Comparison of ENCODE assay signal across 20 cellular contexts in genomic region chr20:4711511-4711910, GRCh38. TPM values are rescaled to one million over a fixed set of nuclear protein-coding genes. Genes with fewer than 3 reads are reported as not detected.
DNase-seq lines count a peak whose midpoint lies in the region; ATAC-seq and TF ChIP-seq lines count a peak whose summit lies in the region.
"Had no signal": no experiment of that assay in that cellular context is flagged by ENCODE, and none has a peak within 500 bp of the region (broad histone marks: within the 10 kb centered on the region; RNA-seq: fewer than 3 reads in every experiment).

No MANE protein-coding gene starts in this region.

- no peak for ATAC-seq in activated B cell treated with CpG ODN at 0.5 μM for 24 hours (ENCODE audit: low read depth)
- ATAC-seq in stimulated activated memory B cell treated with anti-CD40 and anti-IgM and Interleukin-4, amounts not matched to agents 10 μg/mL and 1 μg/mL and 100 μg/mL, for 72 hours: peak; percentile 53
- ATAC-seq in activated CD4-positive, CD25-positive, alpha-beta regulatory T cell treated with anti-CD3 and anti-CD28 coated beads, Interleukin-2, amount 50 U/mL, for 24 hours: no peak

- peaks cover 2% of the 10 kb centered on the region for H3K27me3 Mint-ChIP-seq in activated CD4-positive, alpha-beta T cell treated with anti-CD3 and anti-CD28 coated beads, Interleukin-2, amount 10 ng/mL, durations not matched to agents 7 days and 5 days
- H3K27me3 Mint-ChIP-seq in IgD-negative memory B cell (no peaks in the 10 kb centered on the region), activated B cell treated with CpG ODN at 0.5 μM for 24 hours (no peaks in the 10 kb centered on the region)
- H3K27me3 Mint-ChIP-seq in stimulated activated memory B cell treated with anti-CD40 and anti-IgM and Interleukin-4, amounts not matched to agents 10 μg/mL and 1 μg/mL and 100 μg/mL, for 72 hours: no peaks in the 10 kb centered on the region

- no peaks in the 10 kb centered on the region for H3K36me3 Mint-ChIP-seq in activated CD4-positive, alpha-beta T cell treated with anti-CD3 and anti-CD28 coated beads, Interleukin-2, amount 10 ng/mL, durations not matched to agents 7 days and 5 days (ENCODE audit: low read depth)
- peaks cover 11% of the 10 kb centered on the region for H3K36me3 Mint-ChIP-seq in IgD-negative memory B cell
- no peaks in the 10 kb centered on the region for H3K36me3 Mint-ChIP-seq in activated B cell treated with CpG ODN at 0.5 μM for 24 hours (ENCODE audit: low read depth)
- no peaks in the 10 kb centered on the region for H3K36me3 Mint-ChIP-seq in stimulated activated memory B cell treated with anti-CD40 and anti-IgM and Interleukin-4, amounts not matched to agents 10 μg/mL and 1 μg/mL and 100 μg/mL, for 72 hours
- H3K36me3 Mint-ChIP-seq: type B pancreatic cell had no signal

- CTCF ChIA-PET in activated CD4-positive, alpha-beta T cell treated with anti-CD3 and anti-CD28 coated beads, Interleukin-2, amount 10 ng/mL, durations not matched to agents 7 days and 5 days (lab: Charles Lee): interaction anchor here (0.6 kb wide), 1 partner anchor 54 kb away, joined by 4 read pairs; no protein-coding TSS in a partner anchor
- CTCF ChIA-PET in activated B cell treated with CpG ODN at 0.5 μM for 24 hours (lab: Charles Lee): no interaction called here

- no peak for TF ChIP-seq CTCF in activated B cell treated with CpG ODN at 0.5 μM for 24 hours (IDR thresholded peaks at IDR 0.05)

- peaks cover 7% of the 10 kb centered on the region for H3K4me1 Mint-ChIP-seq in activated CD4-positive, alpha-beta T cell treated with anti-CD3 and anti-CD28 coated beads, Interleukin-2, amount 10 ng/mL, durations not matched to agents 7 days and 5 days
- peaks cover 9 to 12% (median 9%) of the 10 kb centered on the region in 3 donors for H3K4me1 Mint-ChIP-seq in IgD-negative memory B cell
- H3K4me1 Mint-ChIP-seq in activated B cell treated with CpG ODN at 0.5 μM for 24 hours: peaks cover 7% of the 10 kb centered on the region
- H3K4me1 Mint-ChIP-seq in stimulated activated memory B cell treated with anti-CD40 and anti-IgM and Interleukin-4, amounts not matched to agents 10 μg/mL and 1 μg/mL and 100 μg/mL, for 72 hours: peaks cover 18% of the 10 kb centered on the region

- no peaks in the 10 kb centered on the region for H3K9me3 Mint-ChIP-seq in activated CD4-positive, alpha-beta T cell treated with anti-CD3 and anti-CD28 coated beads, Interleukin-2, amount 10 ng/mL, durations not matched to agents 7 days and 5 days
- H3K9me3 Mint-ChIP-seq in IgD-negative memory B cell: peaks cover 0 to 3% (median 2%) of the 10 kb centered on the region in 3 donors
- H3K9me3 Mint-ChIP-seq in activated B cell treated with CpG ODN at 0.5 μM for 24 hours: no peaks in the 10 kb centered on the region
- H3K9me3 Mint-ChIP-seq in stimulated activated memory B cell treated with anti-CD40 and anti-IgM and Interleukin-4, amounts not matched to agents 10 μg/mL and 1 μg/mL and 100 μg/mL, for 72 hours: peaks cover 4% of the 10 kb centered on the region
- H3K9me3 Mint-ChIP-seq: type B pancreatic cell had no signal

- intact Hi-C loops in activated B cell treated with CpG ODN at 0.5 μM for 24 hours (cut with micrococcal nuclease): no loop called here

- POLR2A ChIA-PET in activated CD4-positive, alpha-beta T cell treated with anti-CD3 and anti-CD28 coated beads, Interleukin-2, amount 10 ng/mL, durations not matched to agents 7 days and 5 days (lab: Charles Lee): no interaction called here
- POLR2A ChIA-PET in activated B cell treated with CpG ODN at 0.5 μM for 24 hours (lab: Charles Lee): no interaction called here

- H3K27ac Mint-ChIP-seq in activated CD4-positive, alpha-beta T cell treated with anti-CD3 and anti-CD28 coated beads, Interleukin-2, amount 10 ng/mL, durations not matched to agents 7 days and 5 days: no peak overlapping the region
- H3K27ac Mint-ChIP-seq in IgD-negative memory B cell (no peak overlapping the region), activated B cell treated with CpG ODN at 0.5 μM for 24 hours (no peak overlapping the region)
- peak overlapping the region; percentile 59 for H3K27ac Mint-ChIP-seq in stimulated activated memory B cell treated with anti-CD40 and anti-IgM and Interleukin-4, amounts not matched to agents 10 μg/mL and 1 μg/mL and 100 μg/mL, for 72 hours
- H3K27ac Mint-ChIP-seq: type B pancreatic cell had no signal

- peak; percentile 19 for DNase-seq in activated CD4-positive, alpha-beta T cell treated with anti-CD3 and anti-CD28 coated beads, Interleukin-2, amount 10 ng/mL, durations not matched to agents 7 days and 5 days
- DNase-seq in activated CD4-positive, alpha-beta T cell treated with anti-CD3 and anti-CD28 coated beads, Interleukin-2, amount 50 U/mL, for 1 hour: no peak
- no peak for DNase-seq in activated B cell treated with CpG ODN at 0.5 μM for 24 hours
- DNase-seq in anterior cingulate cortex (lab: John Stamatoyannopoulos, UW): no peak
- DNase-seq in NCI-H345 (lab: John Stamatoyannopoulos, UW): no peak
- DNase-seq: activated CD4-positive, alpha-beta T cell treated with anti-CD3 and anti-CD28 coated beads for 1 hour; activated CD8-positive, alpha-beta memory T cell treated with anti-CD3 and anti-CD28 coated beads, Interleukin-2, amount 50 U/mL, for 4 hours; adrenal gland; DMS53; glutamatergic neuron; mesenchymal stem cell; NCI-H1436; NCI-H526; spleen; stimulated activated CD4-positive, alpha-beta T cell treated with anti-CD3 and anti-CD28 coated beads, Interleukin-4, amount 100 ng/mL, for 1 hour had no signal

- no peak overlapping the region for H3K4me3 Mint-ChIP-seq in activated CD4-positive, alpha-beta T cell treated with anti-CD3 and anti-CD28 coated beads, Interleukin-2, amount 10 ng/mL, durations not matched to agents 7 days and 5 days
- H3K4me3 Mint-ChIP-seq in IgD-negative memory B cell (peak overlapping the region; percentile 3 to 86 (median 20)), activated B cell treated with CpG ODN at 0.5 μM for 24 hours (peak overlapping the region; percentile 26)
- peak overlapping the region; percentile 48 for H3K4me3 Mint-ChIP-seq in stimulated activated memory B cell treated with anti-CD40 and anti-IgM and Interleukin-4, amounts not matched to agents 10 μg/mL and 1 μg/mL and 100 μg/mL, for 72 hours
- H3K4me3 Mint-ChIP-seq: type B pancreatic cell had no signal

RNA-seq across cellular contexts. Expression of gene PRND, which starts 10.2 kb away (rescaled TPM):
- not detected for total RNA-seq in activated CD4-positive, alpha-beta T cell treated with anti-CD3 and anti-CD28 coated beads, Interleukin-2, amount 10 ng/mL, durations not matched to agents 7 days and 5 days
- polyA plus RNA-seq in IgD-negative memory B cell: 0.06 TPM
- not detected in 2 replicates for total RNA-seq in activated B cell treated with CpG ODN at 0.5 μM for 24 hours
- total RNA-seq: adrenal gland, right atrium auricular region, spleen had no signal
- polyA plus RNA-seq: adrenal gland had no signal

RNA-seq across cellular contexts. Expression of gene PRNP, which starts 25.3 kb away (rescaled TPM):
- total RNA-seq in activated CD4-positive, alpha-beta T cell treated with anti-CD3 and anti-CD28 coated beads, Interleukin-2, amount 10 ng/mL, durations not matched to agents 7 days and 5 days: 10 to 100 TPM; 46.0 to 51.8 TPM
- 71.5 TPM for polyA plus RNA-seq in IgD-negative memory B cell
- total RNA-seq in activated B cell treated with CpG ODN at 0.5 μM for 24 hours: 34.2 and 35.9 TPM in 2 replicates
